ENCODE assay signal across 31 cellular contexts in the genomic region with DNA sequence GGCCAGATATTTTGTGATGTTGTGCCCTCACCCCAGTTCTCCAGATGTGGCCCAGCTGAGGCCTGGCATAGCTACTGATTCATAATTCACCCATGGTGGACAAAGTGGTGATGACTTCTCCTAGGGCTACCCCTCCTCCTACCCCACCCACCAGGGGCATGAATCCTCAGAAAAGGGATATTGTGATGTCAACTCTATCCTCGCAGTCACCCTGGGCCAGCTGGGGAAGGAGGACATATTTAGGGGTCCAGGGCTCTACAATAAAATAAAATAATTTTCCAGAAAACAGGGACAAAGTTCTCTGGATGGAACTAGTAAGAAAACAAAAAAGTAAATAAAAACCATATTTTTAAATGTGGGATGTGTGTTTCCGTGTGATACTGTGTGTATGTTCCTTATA. TPM values are rescaled to one million over a fixed set of nuclear protein-coding genes. Genes with fewer than 3 reads are reported as not detected.
DNase-seq lines count a peak whose midpoint lies in the region; ATAC-seq and TF ChIP-seq lines count a peak whose summit lies in the region.
"Had no signal": no experiment of that assay in that cellular context is flagged by ENCODE, and none has a peak within 500 bp of the region (broad histone marks: within the 10 kb centered on the region; RNA-seq: fewer than 3 reads in every experiment).

A gene with protein sequence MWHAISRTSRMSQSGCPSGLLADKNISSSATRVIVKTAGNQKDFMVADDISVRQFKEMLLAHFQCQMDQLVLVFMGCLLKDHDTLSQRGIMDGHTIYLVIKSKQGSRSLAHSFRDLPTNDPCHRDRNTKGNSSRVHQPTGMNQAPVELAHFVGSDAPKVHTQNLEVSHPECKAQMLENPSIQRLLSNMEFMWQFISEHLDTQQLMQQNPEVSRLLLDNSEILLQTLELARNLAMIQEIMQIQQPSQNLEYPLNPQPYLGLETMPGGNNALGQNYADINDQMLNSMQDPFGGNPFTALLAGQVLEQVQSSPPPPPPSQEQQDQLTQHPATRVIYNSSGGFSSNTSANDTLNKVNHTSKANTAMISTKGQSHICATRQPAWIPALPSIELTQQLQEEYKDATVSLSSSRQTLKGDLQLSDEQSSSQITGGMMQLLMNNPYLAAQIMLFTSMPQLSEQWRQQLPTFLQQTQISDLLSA (minus strand): TSS at position 101 of the 400 bp plus-strand sequence. CDS start 258 bp downstream, outside the sequence.

- no peak for ATAC-seq in HG03097 (IDR thresholded peaks at IDR 0.05; ENCODE audit: low FRiP score, unreplicated experiment)
- ATAC-seq: A549; CD8-positive, alpha-beta T cell had no signal

- H3K9me3 ChIP-seq in testis = no peaks in the 10 kb centered on the region
- H3K9me3 ChIP-seq: A549; BE2C; BLaER1; BLaER1 treated with 17β-estradiol and CSF1 and Interleukin-3, amounts not matched to agents 10 nM and 100 nM; Caco-2 had no signal

- no peak within 1 kb of the TSS for H3K4me3 ChIP-seq in testis
- H3K4me3 ChIP-seq: A549; BLaER1; BLaER1 treated with 17β-estradiol and CSF1 and Interleukin-3, amounts not matched to agents 10 nM and 100 nM had no signal

- no peak within 1 kb of the TSS for H3K27ac ChIP-seq in testis
- H3K27ac ChIP-seq: 22Rv1; A549; BLaER1; BLaER1 treated with 17β-estradiol and CSF1 and Interleukin-3, amounts not matched to agents 10 nM and 100 nM; C4-2B had no signal

- WGBS in testis, 2 donors = 96 to 97% methylated on average over 2 of the region's 2 CpGs

- no peaks in the 10 kb centered on the region for H3K4me1 ChIP-seq in testis
- H3K4me1 ChIP-seq: A549; BE2C; BLaER1; BLaER1 treated with 17β-estradiol and CSF1 and Interleukin-3, amounts not matched to agents 10 nM and 100 nM; Caco-2 had no signal

- no peaks in the 10 kb centered on the region for H3K36me3 ChIP-seq in testis (ENCODE audit: low read depth, missing control alignments)
- H3K36me3 ChIP-seq: BE2C; BLaER1; BLaER1 treated with 17β-estradiol and CSF1 and Interleukin-3, amounts not matched to agents 10 nM and 100 nM had no signal

- intact Hi-C loops in testis (cut with DNase I; ENCODE audit: low total_unique reads) = no loop called here

- DNase-seq in testis = no peak
- DNase-seq: 8988T; ACHN; AML-193; BE2C; C1 segment of cervical spinal cord; Caco-2; Calu3; CD4-positive, alpha-beta memory T cell; CD4-positive, alpha-beta T cell; CD4-positive, CD25-positive, alpha-beta regulatory T cell; CD8-positive, alpha-beta memory T cell; CD8-positive, alpha-beta T cell; COR-L47; DMS 273 treated with DMSO at 0.1 percent for 48 hours; DMS153; DMS53; DMS79; DMS79 treated with DMSO at 0.1 percent for 48 hours; DND-41; EL had no signal

- TF ChIP-seq POLR2A in testis (IDR thresholded peaks at IDR 0.05) = no peak

- TF ChIP-seq CTCF in testis (IDR thresholded peaks at IDR 0.05) = no peak

- no peaks in the 10 kb centered on the region for H3K27me3 ChIP-seq in testis
- H3K27me3 ChIP-seq: BE2C; BLaER1; BLaER1 treated with 17β-estradiol and CSF1 and Interleukin-3, amounts not matched to agents 10 nM and 100 nM had no signal

RNA-seq across cellular contexts. Expression of the gene that starts here (rescaled TPM):
- 10 to 100 TPM in 1 of 2 donors, 1 to 10 TPM in 1; 8.8 to 38.7 TPM for total RNA-seq in testis
- polyA plus RNA-seq in testis (ENCODE audit: insufficient read depth, low read depth, low replicate concordance) = 42.8 TPM
- total RNA-seq: A172; A673; Caco-2; CD8-positive, alpha-beta memory T cell; Daoy had no signal
- polyA plus RNA-seq: CD14-positive monocyte; CD4-positive, alpha-beta memory T cell; CD4-positive, CD25-positive, alpha-beta regulatory T cell; CD8-positive, alpha-beta memory T cell had no signal
